8 cellular contexts compared by ENCODE assay signal in genomic region chr19:39412100-39412866, GRCh38. TPM values are rescaled to one million over a fixed set of nuclear protein-coding genes. Genes with fewer than 3 reads are reported as not detected.
DNase-seq lines count a peak whose midpoint lies in the region; ATAC-seq, FAIRE-seq and TF ChIP-seq lines count a peak whose summit lies in the region.

Gene PLEKHG2 (plus strand): TSS chr19:39412669. CDS start chr19:39414087, 1,418 bp downstream.

- H3K4me3 ChIP-seq in left ventricle myocardium inferior, result peak within 1 kb of the TSS; percentile 87
- peak within 1 kb of the TSS; percentile 73 to 76 for H3K4me3 ChIP-seq in prostate gland

- peaks cover 22% of the 10 kb centered on the region for H3K36me3 ChIP-seq in left ventricle myocardium inferior
- peaks cover 8% of the 10 kb centered on the region in 2 donors for H3K36me3 ChIP-seq in prostate gland

- H3K27me3 Mint-ChIP-seq in T-helper 17 cell, result no peaks in the 10 kb centered on the region

- 1% methylated on average over 38 of the region's 60 CpGs for WGBS in prostate gland

- FAIRE-seq in urothelium cell line (lab: Jason Lieb, UNC), result no peak

- TF ChIP-seq CTCF in left ventricle myocardium inferior (IDR thresholded peaks at IDR 0.05; ENCODE audit: borderline replicate concordance), result peak; percentile 92
- peak in 3 of 4 experiments; percentile 93 to 94 (median 93) for TF ChIP-seq CTCF in prostate gland (IDR thresholded peaks at IDR 0.05)

- DNase-seq in NCI-H1694 treated with DMSO at 0.1 percent for 48 hours (lab: John Stamatoyannopoulos, UW), result peak; percentile 99
- peak; percentile 90 to 96 (median 92) for DNase-seq in T-helper 17 cell
- DNase-seq in amygdala (lab: John Stamatoyannopoulos, UW), result peak; percentile 46 to 98 (median 91)
- peak; percentile 95 for DNase-seq in left ventricle myocardium inferior
- peak; percentile 99 for DNase-seq in prostate gland (ENCODE audit: low spot score)
- peak; percentile 94 for DNase-seq in urothelium cell line (ENCODE audit: low spot score)

- H3K27me3 ChIP-seq in left ventricle myocardium inferior (ENCODE audit: low read depth), result no peaks in the 10 kb centered on the region
- H3K27me3 ChIP-seq in prostate gland (replicated peaks; ENCODE audit: insufficient read depth), result no peaks in the 10 kb centered on the region

- TF ChIP-seq POLR2A in GM15510 (IDR thresholded peaks at IDR 0.05; ENCODE audit: borderline replicate concordance, extremely low read depth, insufficient read length) (peak; percentile 85), prostate gland (IDR thresholded peaks at IDR 0.05) (peak; percentile 45)

- H3K4me3 Mint-ChIP-seq in T-helper 17 cell, result peak within 1 kb of the TSS; percentile 94

- peak; percentile 60 for ATAC-seq in HG02885 (IDR thresholded peaks at IDR 0.05; ENCODE audit: poor library complexity, unreplicated experiment)
- ATAC-seq in T-helper 17 cell, result peak; percentile 68

- H3K27ac Mint-ChIP-seq in T-helper 17 cell, result peak within 1 kb of the TSS; percentile 99

- peaks cover 19% of the 10 kb centered on the region for H3K36me3 Mint-ChIP-seq in T-helper 17 cell (ENCODE audit: low read depth)

- intact Hi-C loops in left ventricle myocardium inferior (cut with micrococcal nuclease) (no loop called here), prostate gland (cut with DNase I) (loop anchor here (5.0 kb wide), 1 partner anchor 70 kb away; the partner anchor contains the start of gene SAMD4B)

- H3K4me1 ChIP-seq in left ventricle myocardium inferior (peaks cover 89% of the 10 kb centered on the region), prostate gland (replicated peaks) (no peaks in the 10 kb centered on the region)

- H3K27ac ChIP-seq in left ventricle myocardium inferior (replicated peaks) (peak within 1 kb of the TSS; percentile 99), prostate gland (peak within 1 kb of the TSS; percentile 100)

- H3K9me3 ChIP-seq in T-helper 17 cell (ENCODE audit: control insufficient read depth, low read length, poor library complexity, severe bottlenecking) (no peaks in the 10 kb centered on the region), left ventricle myocardium inferior (replicated peaks) (no peaks in the 10 kb centered on the region), prostate gland (no peaks in the 10 kb centered on the region)

- peaks cover 50% of the 10 kb centered on the region for H3K4me1 Mint-ChIP-seq in T-helper 17 cell

RNA-seq across cellular contexts. Expression of gene PLEKHG2, which starts in this region (rescaled TPM):
- total RNA-seq in T-helper 17 cell, result 100 to 1,000 TPM; 119 to 129 TPM
- total RNA-seq in left ventricle myocardium inferior, result 14.1 TPM
- 10 to 100 TPM; 14.4 to 21.1 TPM for total RNA-seq in prostate gland

Comparison
In these comparisons a context has a peak if more than half of its experiments do, and no peak if none do; other contexts are left out.
1. Peak in every context shown above with its lines: DNase-seq, ATAC-seq, H3K4me3 ChIP-seq and H3K27ac ChIP-seq.